In the genomic region with DNA sequence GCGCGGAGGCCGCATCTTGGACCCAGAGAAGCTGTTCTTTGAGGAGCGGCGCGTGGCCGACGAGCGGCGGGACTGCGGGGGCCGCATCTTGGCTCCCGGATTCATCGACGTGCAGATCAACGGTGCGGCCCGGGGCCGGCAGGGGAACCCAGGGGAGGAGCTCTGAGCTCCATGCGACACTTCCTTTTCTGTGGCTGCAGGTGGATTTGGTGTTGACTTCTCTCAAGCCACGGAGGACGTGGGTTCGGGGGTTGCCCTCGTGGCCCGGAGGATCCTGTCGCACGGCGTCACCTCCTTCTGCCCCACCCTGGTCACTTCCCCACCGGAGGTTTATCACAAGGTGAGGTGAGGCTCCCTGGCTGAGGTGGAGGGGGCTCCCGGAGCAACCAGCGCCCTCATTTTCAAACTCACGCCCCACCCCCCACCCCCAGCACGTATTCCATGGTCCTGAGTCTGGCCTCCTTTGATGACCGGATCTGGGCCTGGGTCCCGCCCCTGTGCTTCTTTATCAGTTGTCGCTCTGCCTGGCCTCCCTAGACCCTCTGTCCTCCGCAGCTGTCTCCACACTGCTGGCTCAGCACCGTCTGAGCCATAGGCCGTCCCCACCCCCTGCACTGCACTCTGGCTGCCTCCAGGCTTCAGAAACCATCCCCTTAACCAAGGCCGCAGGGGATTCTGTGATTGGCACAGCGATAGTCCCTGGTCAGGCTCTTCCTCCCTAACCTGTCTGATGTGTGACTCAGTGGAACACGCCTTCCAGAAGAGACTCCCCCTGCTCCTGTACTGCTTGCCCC, we compare ENCODE assay signal across 1 cellular context.
TF ChIP-seq lines count a peak whose summit lies in the region.

No MANE protein-coding gene starts in this region.

TF ChIP-seq in HepG2, 621 proteins besides CTCF, POLR2A, EP300 and RAD21 (continued from another document and continues in another):
- TF ChIP-seq, protein P1, sequence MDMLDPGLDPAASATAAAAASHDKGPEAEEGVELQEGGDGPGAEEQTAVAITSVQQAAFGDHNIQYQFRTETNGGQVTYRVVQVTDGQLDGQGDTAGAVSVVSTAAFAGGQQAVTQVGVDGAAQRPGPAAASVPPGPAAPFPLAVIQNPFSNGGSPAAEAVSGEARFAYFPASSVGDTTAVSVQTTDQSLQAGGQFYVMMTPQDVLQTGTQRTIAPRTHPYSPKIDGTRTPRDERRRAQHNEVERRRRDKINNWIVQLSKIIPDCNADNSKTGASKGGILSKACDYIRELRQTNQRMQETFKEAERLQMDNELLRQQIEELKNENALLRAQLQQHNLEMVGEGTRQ (IDR thresholded peaks at IDR 0.05; ENCODE audit: low read depth, low read length): no peak
- TF ChIP-seq, protein P1 (CRISPR knock-in tag; IDR thresholded peaks at IDR 0.05; ENCODE audit: borderline replicate concordance): peak; percentile 49; the same call in 1 of the 2 replicates
- TF ChIP-seq MTA1 (CRISPR knock-in tag; IDR thresholded peaks at IDR 0.05; ENCODE audit: borderline replicate concordance) (no peak), ZNF777 (CRISPR knock-in tag; IDR thresholded peaks at IDR 0.05) (peak; percentile 70; the same call in 1 of the 2 replicates), ZC3H4 (CRISPR knock-in tag; IDR thresholded peaks at IDR 0.05; ENCODE audit: borderline replicate concordance) (no peak), ATF1 (CRISPR knock-in tag; IDR thresholded peaks at IDR 0.05) (no peak), ZKSCAN1 (IDR thresholded peaks at IDR 0.05; ENCODE audit: low read length) (no peak), ZNF484 (CRISPR knock-in tag; IDR thresholded peaks at IDR 0.05; ENCODE audit: borderline replicate concordance, low read depth) (no peak), GPN1 (CRISPR knock-in tag; IDR thresholded peaks at IDR 0.05; ENCODE audit: borderline replicate concordance) (no peak), GLI4 (CRISPR knock-in tag; IDR thresholded peaks at IDR 0.05; ENCODE audit: borderline replicate concordance) (no peak), RARG (CRISPR knock-in tag; IDR thresholded peaks at IDR 0.05; ENCODE audit: low read depth) (no peak), NPAS2 (CRISPR knock-in tag; IDR thresholded peaks at IDR 0.05; ENCODE audit: borderline replicate concordance) (no peak), ZFY (CRISPR knock-in tag; IDR thresholded peaks at IDR 0.05) (peak; percentile 46; the same call in 1 of the 2 replicates), ZSCAN9 (CRISPR knock-in tag; IDR thresholded peaks at IDR 0.05; ENCODE audit: borderline replicate concordance) (no peak), PAWR (CRISPR knock-in tag; IDR thresholded peaks at IDR 0.05; ENCODE audit: borderline replicate concordance) (no peak), SMAD9 (CRISPR knock-in tag; IDR thresholded peaks at IDR 0.05) (no peak), ZNF101 (CRISPR knock-in tag; IDR thresholded peaks at IDR 0.05; ENCODE audit: borderline replicate concordance, low read depth) (no peak), ZNF24 (IDR thresholded peaks at IDR 0.05) (no peak), ELF1 (CRISPR knock-in tag; IDR thresholded peaks at IDR 0.05) (no peak), ZNF589 (CRISPR knock-in tag; conservative IDR thresholded peaks at IDR 0.05) (no peak), KLF16 (CRISPR knock-in tag; IDR thresholded peaks at IDR 0.05) (no peak), CENPX (CRISPR knock-in tag; IDR thresholded peaks at IDR 0.05) (no peak), ZNF180 (CRISPR knock-in tag; IDR thresholded peaks at IDR 0.05; ENCODE audit: borderline replicate concordance, low read depth) (no peak), ZNF34 (CRISPR knock-in tag; IDR thresholded peaks at IDR 0.05; ENCODE audit: borderline replicate concordance) (no peak), HCFC1 (IDR thresholded peaks at IDR 0.05; ENCODE audit: low read depth, low read length) (no peak)
- TF ChIP-seq, protein P2, sequence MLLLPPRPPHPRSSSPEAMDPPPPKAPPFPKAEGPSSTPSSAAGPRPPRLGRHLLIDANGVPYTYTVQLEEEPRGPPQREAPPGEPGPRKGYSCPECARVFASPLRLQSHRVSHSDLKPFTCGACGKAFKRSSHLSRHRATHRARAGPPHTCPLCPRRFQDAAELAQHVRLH (CRISPR knock-in tag; IDR thresholded peaks at IDR 0.05; ENCODE audit: borderline replicate concordance, low read depth): no peak
- TF ChIP-seq, protein P3, sequence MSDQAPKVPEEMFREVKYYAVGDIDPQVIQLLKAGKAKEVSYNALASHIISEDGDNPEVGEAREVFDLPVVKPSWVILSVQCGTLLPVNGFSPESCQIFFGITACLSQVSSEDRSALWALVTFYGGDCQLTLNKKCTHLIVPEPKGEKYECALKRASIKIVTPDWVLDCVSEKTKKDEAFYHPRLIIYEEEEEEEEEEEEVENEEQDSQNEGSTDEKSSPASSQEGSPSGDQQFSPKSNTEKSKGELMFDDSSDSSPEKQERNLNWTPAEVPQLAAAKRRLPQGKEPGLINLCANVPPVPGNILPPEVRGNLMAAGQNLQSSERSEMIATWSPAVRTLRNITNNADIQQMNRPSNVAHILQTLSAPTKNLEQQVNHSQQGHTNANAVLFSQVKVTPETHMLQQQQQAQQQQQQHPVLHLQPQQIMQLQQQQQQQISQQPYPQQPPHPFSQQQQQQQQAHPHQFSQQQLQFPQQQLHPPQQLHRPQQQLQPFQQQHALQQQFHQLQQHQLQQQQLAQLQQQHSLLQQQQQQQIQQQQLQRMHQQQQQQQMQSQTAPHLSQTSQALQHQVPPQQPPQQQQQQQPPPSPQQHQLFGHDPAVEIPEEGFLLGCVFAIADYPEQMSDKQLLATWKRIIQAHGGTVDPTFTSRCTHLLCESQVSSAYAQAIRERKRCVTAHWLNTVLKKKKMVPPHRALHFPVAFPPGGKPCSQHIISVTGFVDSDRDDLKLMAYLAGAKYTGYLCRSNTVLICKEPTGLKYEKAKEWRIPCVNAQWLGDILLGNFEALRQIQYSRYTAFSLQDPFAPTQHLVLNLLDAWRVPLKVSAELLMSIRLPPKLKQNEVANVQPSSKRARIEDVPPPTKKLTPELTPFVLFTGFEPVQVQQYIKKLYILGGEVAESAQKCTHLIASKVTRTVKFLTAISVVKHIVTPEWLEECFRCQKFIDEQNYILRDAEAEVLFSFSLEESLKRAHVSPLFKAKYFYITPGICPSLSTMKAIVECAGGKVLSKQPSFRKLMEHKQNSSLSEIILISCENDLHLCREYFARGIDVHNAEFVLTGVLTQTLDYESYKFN (CRISPR knock-in tag; conservative IDR thresholded peaks at IDR 0.05): peak; percentile 60
- TF ChIP-seq, protein P4, sequence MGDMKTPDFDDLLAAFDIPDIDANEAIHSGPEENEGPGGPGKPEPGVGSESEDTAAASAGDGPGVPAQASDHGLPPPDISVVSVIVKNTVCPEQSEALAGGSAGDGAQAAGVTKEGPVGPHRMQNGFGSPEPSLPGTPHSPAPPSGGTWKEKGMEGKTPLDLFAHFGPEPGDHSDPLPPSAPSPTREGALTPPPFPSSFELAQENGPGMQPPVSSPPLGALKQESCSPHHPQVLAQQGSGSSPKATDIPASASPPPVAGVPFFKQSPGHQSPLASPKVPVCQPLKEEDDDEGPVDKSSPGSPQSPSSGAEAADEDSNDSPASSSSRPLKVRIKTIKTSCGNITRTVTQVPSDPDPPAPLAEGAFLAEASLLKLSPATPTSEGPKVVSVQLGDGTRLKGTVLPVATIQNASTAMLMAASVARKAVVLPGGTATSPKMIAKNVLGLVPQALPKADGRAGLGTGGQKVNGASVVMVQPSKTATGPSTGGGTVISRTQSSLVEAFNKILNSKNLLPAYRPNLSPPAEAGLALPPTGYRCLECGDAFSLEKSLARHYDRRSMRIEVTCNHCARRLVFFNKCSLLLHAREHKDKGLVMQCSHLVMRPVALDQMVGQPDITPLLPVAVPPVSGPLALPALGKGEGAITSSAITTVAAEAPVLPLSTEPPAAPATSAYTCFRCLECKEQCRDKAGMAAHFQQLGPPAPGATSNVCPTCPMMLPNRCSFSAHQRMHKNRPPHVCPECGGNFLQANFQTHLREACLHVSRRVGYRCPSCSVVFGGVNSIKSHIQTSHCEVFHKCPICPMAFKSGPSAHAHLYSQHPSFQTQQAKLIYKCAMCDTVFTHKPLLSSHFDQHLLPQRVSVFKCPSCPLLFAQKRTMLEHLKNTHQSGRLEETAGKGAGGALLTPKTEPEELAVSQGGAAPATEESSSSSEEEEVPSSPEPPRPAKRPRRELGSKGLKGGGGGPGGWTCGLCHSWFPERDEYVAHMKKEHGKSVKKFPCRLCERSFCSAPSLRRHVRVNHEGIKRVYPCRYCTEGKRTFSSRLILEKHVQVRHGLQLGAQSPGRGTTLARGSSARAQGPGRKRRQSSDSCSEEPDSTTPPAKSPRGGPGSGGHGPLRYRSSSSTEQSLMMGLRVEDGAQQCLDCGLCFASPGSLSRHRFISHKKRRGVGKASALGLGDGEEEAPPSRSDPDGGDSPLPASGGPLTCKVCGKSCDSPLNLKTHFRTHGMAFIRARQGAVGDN (CRISPR knock-in tag; IDR thresholded peaks at IDR 0.05): peak; percentile 86
- TF ChIP-seq, protein P5, sequence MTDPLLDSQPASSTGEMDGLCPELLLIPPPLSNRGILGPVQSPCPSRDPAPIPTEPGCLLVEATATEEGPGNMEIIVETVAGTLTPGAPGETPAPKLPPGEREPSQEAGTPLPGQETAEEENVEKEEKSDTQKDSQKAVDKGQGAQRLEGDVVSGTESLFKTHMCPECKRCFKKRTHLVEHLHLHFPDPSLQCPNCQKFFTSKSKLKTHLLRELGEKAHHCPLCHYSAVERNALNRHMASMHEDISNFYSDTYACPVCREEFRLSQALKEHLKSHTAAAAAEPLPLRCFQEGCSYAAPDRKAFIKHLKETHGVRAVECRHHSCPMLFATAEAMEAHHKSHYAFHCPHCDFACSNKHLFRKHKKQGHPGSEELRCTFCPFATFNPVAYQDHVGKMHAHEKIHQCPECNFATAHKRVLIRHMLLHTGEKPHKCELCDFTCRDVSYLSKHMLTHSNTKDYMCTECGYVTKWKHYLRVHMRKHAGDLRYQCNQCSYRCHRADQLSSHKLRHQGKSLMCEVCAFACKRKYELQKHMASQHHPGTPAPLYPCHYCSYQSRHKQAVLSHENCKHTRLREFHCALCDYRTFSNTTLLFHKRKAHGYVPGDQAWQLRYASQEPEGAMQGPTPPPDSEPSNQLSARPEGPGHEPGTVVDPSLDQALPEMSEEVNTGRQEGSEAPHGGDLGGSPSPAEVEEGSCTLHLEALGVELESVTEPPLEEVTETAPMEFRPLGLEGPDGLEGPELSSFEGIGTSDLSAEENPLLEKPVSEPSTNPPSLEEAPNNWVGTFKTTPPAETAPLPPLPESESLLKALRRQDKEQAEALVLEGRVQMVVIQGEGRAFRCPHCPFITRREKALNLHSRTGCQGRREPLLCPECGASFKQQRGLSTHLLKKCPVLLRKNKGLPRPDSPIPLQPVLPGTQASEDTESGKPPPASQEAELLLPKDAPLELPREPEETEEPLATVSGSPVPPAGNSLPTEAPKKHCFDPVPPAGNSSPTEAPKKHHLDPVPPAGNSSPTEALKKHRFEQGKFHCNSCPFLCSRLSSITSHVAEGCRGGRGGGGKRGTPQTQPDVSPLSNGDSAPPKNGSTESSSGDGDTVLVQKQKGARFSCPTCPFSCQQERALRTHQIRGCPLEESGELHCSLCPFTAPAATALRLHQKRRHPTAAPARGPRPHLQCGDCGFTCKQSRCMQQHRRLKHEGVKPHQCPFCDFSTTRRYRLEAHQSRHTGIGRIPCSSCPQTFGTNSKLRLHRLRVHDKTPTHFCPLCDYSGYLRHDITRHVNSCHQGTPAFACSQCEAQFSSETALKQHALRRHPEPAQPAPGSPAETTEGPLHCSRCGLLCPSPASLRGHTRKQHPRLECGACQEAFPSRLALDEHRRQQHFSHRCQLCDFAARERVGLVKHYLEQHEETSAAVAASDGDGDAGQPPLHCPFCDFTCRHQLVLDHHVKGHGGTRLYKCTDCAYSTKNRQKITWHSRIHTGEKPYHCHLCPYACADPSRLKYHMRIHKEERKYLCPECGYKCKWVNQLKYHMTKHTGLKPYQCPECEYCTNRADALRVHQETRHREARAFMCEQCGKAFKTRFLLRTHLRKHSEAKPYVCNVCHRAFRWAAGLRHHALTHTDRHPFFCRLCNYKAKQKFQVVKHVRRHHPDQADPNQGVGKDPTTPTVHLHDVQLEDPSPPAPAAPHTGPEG (CRISPR knock-in tag; IDR thresholded peaks at IDR 0.05): no peak
- TF ChIP-seq, protein P6, sequence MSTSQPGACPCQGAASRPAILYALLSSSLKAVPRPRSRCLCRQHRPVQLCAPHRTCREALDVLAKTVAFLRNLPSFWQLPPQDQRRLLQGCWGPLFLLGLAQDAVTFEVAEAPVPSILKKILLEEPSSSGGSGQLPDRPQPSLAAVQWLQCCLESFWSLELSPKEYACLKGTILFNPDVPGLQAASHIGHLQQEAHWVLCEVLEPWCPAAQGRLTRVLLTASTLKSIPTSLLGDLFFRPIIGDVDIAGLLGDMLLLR (CRISPR knock-in tag; IDR thresholded peaks at IDR 0.05): no peak
- TF ChIP-seq, protein P7, sequence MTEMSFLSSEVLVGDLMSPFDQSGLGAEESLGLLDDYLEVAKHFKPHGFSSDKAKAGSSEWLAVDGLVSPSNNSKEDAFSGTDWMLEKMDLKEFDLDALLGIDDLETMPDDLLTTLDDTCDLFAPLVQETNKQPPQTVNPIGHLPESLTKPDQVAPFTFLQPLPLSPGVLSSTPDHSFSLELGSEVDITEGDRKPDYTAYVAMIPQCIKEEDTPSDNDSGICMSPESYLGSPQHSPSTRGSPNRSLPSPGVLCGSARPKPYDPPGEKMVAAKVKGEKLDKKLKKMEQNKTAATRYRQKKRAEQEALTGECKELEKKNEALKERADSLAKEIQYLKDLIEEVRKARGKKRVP (CRISPR knock-in tag; IDR thresholded peaks at IDR 0.05): no peak
- TF ChIP-seq, protein P8, sequence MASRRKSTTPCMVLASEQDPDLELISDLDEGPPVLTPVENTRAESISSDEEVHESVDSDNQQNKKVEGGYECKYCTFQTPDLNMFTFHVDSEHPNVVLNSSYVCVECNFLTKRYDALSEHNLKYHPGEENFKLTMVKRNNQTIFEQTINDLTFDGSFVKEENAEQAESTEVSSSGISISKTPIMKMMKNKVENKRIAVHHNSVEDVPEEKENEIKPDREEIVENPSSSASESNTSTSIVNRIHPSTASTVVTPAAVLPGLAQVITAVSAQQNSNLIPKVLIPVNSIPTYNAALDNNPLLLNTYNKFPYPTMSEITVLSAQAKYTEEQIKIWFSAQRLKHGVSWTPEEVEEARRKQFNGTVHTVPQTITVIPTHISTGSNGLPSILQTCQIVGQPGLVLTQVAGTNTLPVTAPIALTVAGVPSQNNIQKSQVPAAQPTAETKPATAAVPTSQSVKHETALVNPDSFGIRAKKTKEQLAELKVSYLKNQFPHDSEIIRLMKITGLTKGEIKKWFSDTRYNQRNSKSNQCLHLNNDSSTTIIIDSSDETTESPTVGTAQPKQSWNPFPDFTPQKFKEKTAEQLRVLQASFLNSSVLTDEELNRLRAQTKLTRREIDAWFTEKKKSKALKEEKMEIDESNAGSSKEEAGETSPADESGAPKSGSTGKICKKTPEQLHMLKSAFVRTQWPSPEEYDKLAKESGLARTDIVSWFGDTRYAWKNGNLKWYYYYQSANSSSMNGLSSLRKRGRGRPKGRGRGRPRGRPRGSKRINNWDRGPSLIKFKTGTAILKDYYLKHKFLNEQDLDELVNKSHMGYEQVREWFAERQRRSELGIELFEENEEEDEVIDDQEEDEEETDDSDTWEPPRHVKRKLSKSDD (CRISPR knock-in tag; IDR thresholded peaks at IDR 0.05; ENCODE audit: low read depth): no peak
- TF ChIP-seq, protein P9, sequence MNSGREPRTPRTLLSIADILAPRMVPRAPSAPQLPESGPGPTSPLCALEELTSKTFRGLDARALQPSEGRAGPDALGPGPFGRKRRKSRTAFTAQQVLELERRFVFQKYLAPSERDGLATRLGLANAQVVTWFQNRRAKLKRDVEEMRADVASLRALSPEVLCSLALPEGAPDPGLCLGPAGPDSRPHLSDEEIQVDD (CRISPR knock-in tag; IDR thresholded peaks at IDR 0.05; ENCODE audit: borderline replicate concordance): no peak
